1 cellular context compared by ENCODE assay signal in genomic region chr2:42230891-42231290, GRCh38.
TF ChIP-seq lines count a peak whose summit lies in the region.

No MANE protein-coding gene starts in this region.

TF ChIP-seq in HepG2, 621 proteins besides CTCF, POLR2A, EP300 and RAD21 (continued from another document):
- TF ChIP-seq RBM22 (optimal IDR thresholded peaks at IDR 0.05; ENCODE audit: low read length) = peak; percentile 60
- no peak for TF ChIP-seq ZFP1 (CRISPR knock-in tag; IDR thresholded peaks at IDR 0.05)
- TF ChIP-seq ZZZ3 (CRISPR knock-in tag; IDR thresholded peaks at IDR 0.05; ENCODE audit: borderline replicate concordance) = no peak
- 0 out of 2 replicates have a peak, but pooled peaks have one; percentile 18 for TF ChIP-seq POLR2AphosphoS5 (IDR thresholded peaks at IDR 0.05; ENCODE audit: low read depth, low read length)
- no peak for TF ChIP-seq TAF1 (CRISPR knock-in tag; IDR thresholded peaks at IDR 0.05)
- TF ChIP-seq ZNF557 (CRISPR knock-in tag; IDR thresholded peaks at IDR 0.05) = no peak
- no peak for TF ChIP-seq ZSCAN20 (CRISPR knock-in tag; IDR thresholded peaks at IDR 0.05; ENCODE audit: borderline replicate concordance)
